Comparison of ENCODE assay signal across 22 cellular contexts in the genomic region with DNA sequence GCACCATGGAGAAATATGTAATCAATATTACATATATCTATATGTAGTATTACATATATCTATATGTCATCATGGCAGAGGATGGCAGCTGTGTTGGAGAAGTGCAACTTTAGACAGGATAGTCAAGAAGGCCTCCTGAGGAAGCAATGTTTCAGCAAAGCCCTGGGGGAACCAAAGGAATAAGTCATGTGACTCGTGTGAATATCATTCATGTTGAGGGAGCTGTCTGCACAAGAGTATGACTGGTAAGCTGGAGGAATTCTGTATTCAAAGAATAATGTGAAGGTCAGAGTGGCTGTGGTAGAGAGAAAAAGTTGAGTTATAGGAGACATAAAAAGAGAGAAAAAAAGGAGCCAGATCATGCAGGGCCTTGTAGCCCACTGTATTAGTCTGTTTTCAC.
"Had no signal": no experiment of that assay in that cellular context is flagged by ENCODE, and none has a peak within 500 bp of the region (broad histone marks: within the 10 kb centered on the region; RNA-seq: fewer than 3 reads in every experiment).

No MANE protein-coding gene starts in this region.

- H3K4me3 ChIP-seq: adrenal gland, heart left ventricle, spleen, testis, uterus had no signal

- FAIRE-seq: TTC549 had no signal

- H3K9me3 ChIP-seq: adrenal gland, testis, uterus had no signal

- H3K27ac ChIP-seq: adrenal gland, heart left ventricle, spleen, testis, uterus, WERI-Rb-1 had no signal

- H3K4me1 Mint-ChIP-seq: activated CD4-positive, alpha-beta T cell treated with anti-CD3 and anti-CD28 coated beads, Interleukin-2, amount 10 ng/mL, durations not matched to agents 7 days and 5 days; activated T-helper 17 cell treated with anti-CD3 and anti-CD28 coated beads, Interleukin-2, amount 50 U/mL, for 72 hours had no signal

- H3K9me3 Mint-ChIP-seq: activated CD4-positive, alpha-beta T cell treated with anti-CD3 and anti-CD28 coated beads, Interleukin-2, amount 10 ng/mL, durations not matched to agents 7 days and 5 days had no signal

- H3K27me3 Mint-ChIP-seq: activated CD4-positive, alpha-beta T cell treated with anti-CD3 and anti-CD28 coated beads, Interleukin-2, amount 10 ng/mL, durations not matched to agents 7 days and 5 days; natural killer cell treated with Interleukin-12 subunit alpha and Interleukin-12 subunit beta and Interleukin-15 and Interleukin-18, amount 100 ng/mL, for 72 hours; progenitor cell of endocrine pancreas had no signal

- H3K4me3 Mint-ChIP-seq: activated CD4-positive, alpha-beta T cell treated with anti-CD3 and anti-CD28 coated beads, Interleukin-2, amount 10 ng/mL, durations not matched to agents 7 days and 5 days; activated naive CD8-positive, alpha-beta T cell; activated T-helper 17 cell treated with anti-CD3 and anti-CD28 coated beads, Interleukin-2, amount 50 U/mL, for 72 hours; natural killer cell treated with Interleukin-12 subunit alpha and Interleukin-12 subunit beta and Interleukin-15 and Interleukin-18, amount 100 ng/mL, for 72 hours had no signal

- H3K27me3 ChIP-seq: adrenal gland, heart left ventricle, spleen, testis, uterus had no signal

- H3K4me1 ChIP-seq: adrenal gland, heart left ventricle, spleen, testis, uterus had no signal

- H3K36me3 Mint-ChIP-seq: activated naive CD8-positive, alpha-beta T cell; natural killer cell treated with Interleukin-12 subunit alpha and Interleukin-12 subunit beta and Interleukin-15 and Interleukin-18, amount 100 ng/mL, for 72 hours had no signal

- H3K36me3 ChIP-seq: adrenal gland, heart left ventricle, spleen, uterus, WERI-Rb-1 had no signal

- ATAC-seq: activated T-helper 17 cell treated with anti-CD3 and anti-CD28 coated beads, Interleukin-2, amount 50 U/mL, for 72 hours; heart left ventricle; left ventricle myocardium superior; natural killer cell treated with Interleukin-12 subunit alpha and Interleukin-12 subunit beta and Interleukin-15 and Interleukin-18, amount 100 ng/mL, for 72 hours had no signal

- DNase-seq: activated CD4-positive, alpha-beta T cell treated with anti-CD3 and anti-CD28 coated beads, Interleukin-2, amount 10 ng/mL, durations not matched to agents 7 days and 5 days; activated CD4-positive, CD25-positive, alpha-beta regulatory T cell treated with anti-CD3 and anti-CD28 coated beads, Interleukin-2, amount 50 U/mL, for 72 hours; activated naive CD4-positive, alpha-beta T cell; activated T-cell treated with anti-CD3 and anti-CD28 coated beads, Interleukin-2, amount 50 U/mL, for 1 hour; adrenal gland; cerebellar nuclear complex; erythroblast; heart left ventricle; left ventricle myocardium superior; spleen; stimulated activated CD4-positive, alpha-beta T cell treated with anti-CD3 and anti-CD28 coated beads, Interleukin-4, amount 100 ng/mL, for 1 hour; stimulated activated naive CD4-positive, alpha-beta T cell; T-helper 1 cell; testis; trophoblast cell; uterus; WERI-Rb-1 had no signal

- H3K27ac Mint-ChIP-seq: activated CD4-positive, alpha-beta T cell treated with anti-CD3 and anti-CD28 coated beads, Interleukin-2, amount 10 ng/mL, durations not matched to agents 7 days and 5 days; activated naive CD8-positive, alpha-beta T cell; activated T-helper 17 cell treated with anti-CD3 and anti-CD28 coated beads, Interleukin-2, amount 50 U/mL, for 72 hours; natural killer cell treated with Interleukin-12 subunit alpha and Interleukin-12 subunit beta and Interleukin-15 and Interleukin-18, amount 100 ng/mL, for 72 hours; progenitor cell of endocrine pancreas had no signal
